Comparison of ENCODE assay signal across 8 cellular contexts in genomic region chr7:157432541-157432956, GRCh38.
A peak's percentile ranks its signal among the peaks of the same experiment; 100 is the strongest.
DNase-seq lines count a peak whose midpoint lies in the region; ATAC-seq and TF ChIP-seq lines count a peak whose summit lies in the region.

No MANE protein-coding gene starts in this region.

- H3F3A ChIP-seq in PC-3 (ENCODE audit: low read length, unreplicated experiment), result no peaks in the 10 kb centered on the region

- H3K4me3 ChIP-seq in Caco-2 (ENCODE audit: low read depth, low read length) (no peak overlapping the region), PC-3 (ENCODE audit: low read length) (peak overlapping the region; percentile 47; the same call in 1 of the 2 replicates), coronary artery (peak overlapping the region; percentile 55)

- BruUV-seq in Caco-2 (replicated peaks; lab: Mats Ljungman, UMichigan), result no TSS peak
- BruUV-seq in PC-3 (replicated peaks; lab: Mats Ljungman, UMichigan), result no TSS peak

- H3K27ac ChIP-seq in PC-3 (ENCODE audit: low read length) (peak overlapping the region; percentile 62), coronary artery (no peak overlapping the region)

- no peaks in the 10 kb centered on the region for H3K9me2 ChIP-seq in PC-3 (replicated peaks; ENCODE audit: low read length)

- H2AFZ ChIP-seq in PC-3 (ENCODE audit: low read length), result peak overlapping the region; percentile 71

- H3K27me3 Mint-ChIP-seq in Caco-2 (ENCODE audit: insufficient read depth, unreplicated experiment), result no peaks in the 10 kb centered on the region

- peak overlapping the region; percentile 50 for H3K4me3 Mint-ChIP-seq in Caco-2 (ENCODE audit: unreplicated experiment)

- H3K9ac ChIP-seq in PC-3 (ENCODE audit: low read length), result peak overlapping the region; percentile 70

- peaks cover 14% of the 10 kb centered on the region for H3K4me1 Mint-ChIP-seq in Caco-2 (ENCODE audit: low read depth, unreplicated experiment)

- CTCF ChIA-PET in Caco-2 (lab: Charles Lee) (no interaction called here), PC-3 (lab: Charles Lee) (interaction anchor here (0.6 to 0.9 kb wide), 5 partner anchors 27 to 320 kb away, joined by 3 to 5 read pairs (median 3); no protein-coding TSS in a partner anchor)

- intact Hi-C loops in Caco-2 (cut with micrococcal nuclease; ENCODE audit: unreplicated experiment), result loop anchor here (5.0 kb wide), 1 partner anchor 920 kb away; no protein-coding TSS in a partner anchor
- intact Hi-C loops in PC-3 (cut with micrococcal nuclease), result loop anchor here (2.0 to 5.0 kb wide), 2 partner anchors 122 to 260 kb away; no protein-coding TSS in a partner anchor

- H3K9me3 ChIP-seq in Caco-2 (no peaks in the 10 kb centered on the region), PC-3 (ENCODE audit: low read length) (no peaks in the 10 kb centered on the region)

- no peaks in the 10 kb centered on the region for H3K36me3 ChIP-seq in Caco-2 (ENCODE audit: control insufficient read depth, insufficient read depth, low read length)
- H3K36me3 ChIP-seq in PC-3 (ENCODE audit: low read depth, low read length), result no peaks in the 10 kb centered on the region

- no peak for TF ChIP-seq CTCF in Caco-2 (IDR thresholded peaks at IDR 0.05; ENCODE audit: insufficient read depth in 1 of 2, low read depth in 1 of 2, low read length in 1 of 2, severe bottlenecking in 1 of 2, unreplicated experiment in 1 of 2)
- TF ChIP-seq CTCF in PC-3 (conservative IDR thresholded peaks at IDR 0.05; ENCODE audit: low read depth, low read length), result no peak
- TF ChIP-seq CTCF in coronary artery (IDR thresholded peaks at IDR 0.05), result no peak

- H3K27me3 ChIP-seq in Caco-2 (replicated peaks; ENCODE audit: control insufficient read depth, insufficient read depth, low read length) (no peaks in the 10 kb centered on the region), PC-3 (ENCODE audit: low read length) (no peaks in the 10 kb centered on the region)

- no peaks in the 10 kb centered on the region for H4K20me1 ChIP-seq in PC-3 (ENCODE audit: low read length)

- H3K9me3 Mint-ChIP-seq in Caco-2 (ENCODE audit: unreplicated experiment), result no peaks in the 10 kb centered on the region

- H3K27ac Mint-ChIP-seq in Caco-2 (ENCODE audit: unreplicated experiment), result no peak overlapping the region

- H3K36me3 Mint-ChIP-seq in Caco-2 (ENCODE audit: insufficient read depth, unreplicated experiment), result peaks cover 10% of the 10 kb centered on the region

- H3K4me1 ChIP-seq in Caco-2, result no peaks in the 10 kb centered on the region
- peaks cover 9% of the 10 kb centered on the region; the same call in 1 of the 2 replicates for H3K4me1 ChIP-seq in PC-3 (ENCODE audit: insufficient read depth, low read length)

- peak overlapping the region; percentile 73 for H3K4me2 ChIP-seq in PC-3 (ENCODE audit: low read length)

- ATAC-seq in PC-3 (peak; percentile 92), GM19467 (IDR thresholded peaks at IDR 0.05; ENCODE audit: unreplicated experiment) (no peak)

- DNase-seq in Caco-2 (peak; percentile 42 to 72), HS-5 (ENCODE audit: low read depth) (peak; percentile 24), PC-3 (peak; percentile 62), coronary artery (ENCODE audit: low spot score) (no peak), myocyte (ENCODE audit: low read depth) (peak; percentile 44), superior temporal gyrus (ENCODE audit: extremely low spot score) (no peak)
- no peak for DNase-seq in activated effector memory CD4-positive, alpha-beta T cell treated with Interleukin-2 at 50 U/mL for 16 hours

- no peaks in the 10 kb centered on the region for H3K79me2 ChIP-seq in PC-3 (ENCODE audit: low read length)

- POLR2A ChIA-PET in Caco-2 (lab: Charles Lee) (no interaction called here), PC-3 (lab: Charles Lee; ENCODE audit: unreplicated experiment) (interaction anchor here (0.6 kb wide), 1 partner anchor 132 kb away, joined by 3 read pairs; no protein-coding TSS in a partner anchor)

Comparison
In these comparisons a context has a peak if more than half of its experiments do, and no peak if none do; other contexts are left out.
1. DNase-seq: peak in Caco-2 (2 of 2), HS-5 (single experiment), PC-3 (single experiment) and myocyte (single experiment); none in coronary artery (single experiment), superior temporal gyrus (single experiment) and activated effector memory CD4-positive, alpha-beta T cell treated with Interleukin-2 at 50 U/mL for 16 hours (single experiment).